11 cellular contexts compared by ENCODE assay signal in genomic region chr16:70700101-70701020, GRCh38. TPM values are rescaled to one million over a fixed set of nuclear protein-coding genes. Genes with fewer than 3 reads are reported as not detected.
DNase-seq lines count a peak whose midpoint lies in the region; ATAC-seq and TF ChIP-seq lines count a peak whose summit lies in the region.
"Had no signal": no experiment of that assay in that cellular context is flagged by ENCODE, and none has a peak within 500 bp of the region (broad histone marks: within the 10 kb centered on the region; RNA-seq: fewer than 3 reads in every experiment).

No MANE protein-coding gene starts in this region.

- H3K9me3 ChIP-seq in HAP-1: no peaks in the 10 kb centered on the region

- H3K4me3 ChIP-seq in HAP-1: no peak overlapping the region

- intact Hi-C loops in activated CD4-positive, alpha-beta T cell treated with anti-CD3 and anti-CD28 coated beads, Interleukin-2, amount 10 ng/mL, durations not matched to agents 24 days and 14 days (cut with micrococcal nuclease): no loop called here

- H3K36me3 ChIP-seq in HAP-1 (replicated peaks): no peaks in the 10 kb centered on the region

- H3K9me3 Mint-ChIP-seq in activated CD4-positive, alpha-beta T cell treated with anti-CD3 and anti-CD28 coated beads, Interleukin-2, amount 10 ng/mL, durations not matched to agents 24 days and 14 days: no peaks in the 10 kb centered on the region
- H3K9me3 Mint-ChIP-seq in activated CD8-positive, alpha-beta memory T cell treated with anti-CD3 and anti-CD28 coated beads, Interleukin-2, amount 10 ng/mL, durations not matched to agents 7 days and 5 days (ENCODE audit: low read depth): no peaks in the 10 kb centered on the region
- H3K9me3 Mint-ChIP-seq: immature natural killer cell had no signal

- POLR2A ChIA-PET in RWPE1 (lab: Yijun Ruan, JAX; ENCODE audit: low non-redundant PET): no interaction called here

- peaks cover 18% of the 10 kb centered on the region for H3K4me1 Mint-ChIP-seq in activated CD4-positive, alpha-beta T cell treated with anti-CD3 and anti-CD28 coated beads, Interleukin-2, amount 10 ng/mL, durations not matched to agents 24 days and 14 days
- H3K4me1 Mint-ChIP-seq in activated CD8-positive, alpha-beta memory T cell treated with anti-CD3 and anti-CD28 coated beads, Interleukin-2, amount 10 ng/mL, durations not matched to agents 7 days and 5 days: peaks cover 25% of the 10 kb centered on the region

- no peak overlapping the region for H3K27ac Mint-ChIP-seq in activated CD4-positive, alpha-beta T cell treated with anti-CD3 and anti-CD28 coated beads, Interleukin-2, amount 10 ng/mL, durations not matched to agents 24 days and 14 days
- no peak overlapping the region for H3K27ac Mint-ChIP-seq in activated CD8-positive, alpha-beta memory T cell treated with anti-CD3 and anti-CD28 coated beads, Interleukin-2, amount 10 ng/mL, durations not matched to agents 7 days and 5 days

- H3K27ac ChIP-seq in RWPE1: peak overlapping the region; percentile 100

- H3K36me3 Mint-ChIP-seq in activated CD4-positive, alpha-beta T cell treated with anti-CD3 and anti-CD28 coated beads, Interleukin-2, amount 10 ng/mL, durations not matched to agents 24 days and 14 days (ENCODE audit: low read depth): peaks cover 4% of the 10 kb centered on the region
- H3K36me3 Mint-ChIP-seq in activated CD8-positive, alpha-beta memory T cell treated with anti-CD3 and anti-CD28 coated beads, Interleukin-2, amount 10 ng/mL, durations not matched to agents 7 days and 5 days: no peaks in the 10 kb centered on the region
- H3K36me3 Mint-ChIP-seq: immature natural killer cell had no signal

- DNase-seq in DMS 273 treated with DMSO at 0.1 percent for 48 hours (lab: John Stamatoyannopoulos, UW): peak; percentile 41
- peak; percentile 89 for DNase-seq in RWPE1 (ENCODE audit: low spot score)
- DNase-seq in globus pallidus (ENCODE audit: low spot score): peak; percentile 89
- DNase-seq in putamen (ENCODE audit: low spot score): peak; percentile 76
- no peak for DNase-seq in HAP-1 (ENCODE audit: low spot score in 2 of 2)
- DNase-seq in GM20000 (ENCODE audit: low spot score): no peak
- DNase-seq in activated CD4-positive, alpha-beta T cell treated with anti-CD3 and anti-CD28 coated beads, Interleukin-2, amount 10 ng/mL, durations not matched to agents 24 days and 14 days: no peak
- no peak for DNase-seq in activated CD8-positive, alpha-beta memory T cell treated with anti-CD3 and anti-CD28 coated beads, Interleukin-2, amount 10 ng/mL, durations not matched to agents 7 days and 5 days
- DNase-seq: immature natural killer cell, SW 1271 had no signal

- no peaks in the 10 kb centered on the region for H3K4me1 ChIP-seq in HAP-1

- H3K27me3 Mint-ChIP-seq in activated CD4-positive, alpha-beta T cell treated with anti-CD3 and anti-CD28 coated beads, Interleukin-2, amount 10 ng/mL, durations not matched to agents 24 days and 14 days: no peaks in the 10 kb centered on the region
- H3K27me3 Mint-ChIP-seq in activated CD8-positive, alpha-beta memory T cell treated with anti-CD3 and anti-CD28 coated beads, Interleukin-2, amount 10 ng/mL, durations not matched to agents 7 days and 5 days: no peaks in the 10 kb centered on the region
- H3K27me3 Mint-ChIP-seq: activated naive CD8-positive, alpha-beta T cell had no signal

- H3K27me3 ChIP-seq in HAP-1 (ENCODE audit: low read depth): no peaks in the 10 kb centered on the region

- in situ Hi-C loops in HAP-1 (cut with MboI; ENCODE audit: low sequenced_read_pairs): no loop called here

- no peak overlapping the region for H3K4me3 Mint-ChIP-seq in activated CD4-positive, alpha-beta T cell treated with anti-CD3 and anti-CD28 coated beads, Interleukin-2, amount 10 ng/mL, durations not matched to agents 24 days and 14 days
- H3K4me3 Mint-ChIP-seq in activated CD8-positive, alpha-beta memory T cell treated with anti-CD3 and anti-CD28 coated beads, Interleukin-2, amount 10 ng/mL, durations not matched to agents 7 days and 5 days: no peak overlapping the region
- H3K4me3 Mint-ChIP-seq: activated naive CD8-positive, alpha-beta T cell; immature natural killer cell had no signal

- ATAC-seq in activated CD8-positive, alpha-beta memory T cell treated with anti-CD3 and anti-CD28 coated beads, Interleukin-2, amount 10 ng/mL, durations not matched to agents 7 days and 5 days: no peak

- CTCF ChIA-PET in RWPE1 (lab: Yijun Ruan, JAX): no interaction called here
- CTCF ChIA-PET in activated CD8-positive, alpha-beta memory T cell treated with anti-CD3 and anti-CD28 coated beads, Interleukin-2, amount 10 ng/mL, durations not matched to agents 7 days and 5 days (lab: Charles Lee): no interaction called here

- TF ChIP-seq CTCF in RWPE1 (conservative IDR thresholded peaks at IDR 0.05; ENCODE audit: low read depth) (no peak), GM20000 (IDR thresholded peaks at IDR 0.05; ENCODE audit: extremely low read depth, missing control alignments) (no peak)

RNA-seq across cellular contexts. Expression of gene MTSS2, which starts 14.5 kb away (rescaled TPM):
- 2.6 and 3.7 TPM in 2 replicates for total RNA-seq in activated CD4-positive, alpha-beta T cell treated with anti-CD3 and anti-CD28 coated beads, Interleukin-2, amount 10 ng/mL, durations not matched to agents 24 days and 14 days
- total RNA-seq in activated CD8-positive, alpha-beta memory T cell treated with anti-CD3 and anti-CD28 coated beads, Interleukin-2, amount 10 ng/mL, durations not matched to agents 7 days and 5 days: 1 to 10 TPM; 1.4 to 1.7 TPM

RNA-seq across cellular contexts. Expression of gene IL34, which starts 54.0 kb away (rescaled TPM):
- 0.30 TPM in 1 of 2 replicates, not detected in the other for total RNA-seq in activated CD4-positive, alpha-beta T cell treated with anti-CD3 and anti-CD28 coated beads, Interleukin-2, amount 10 ng/mL, durations not matched to agents 24 days and 14 days
- total RNA-seq in activated CD8-positive, alpha-beta memory T cell treated with anti-CD3 and anti-CD28 coated beads, Interleukin-2, amount 10 ng/mL, durations not matched to agents 7 days and 5 days: not detected

Comparison
In these comparisons a context has a peak if more than half of its experiments do, and no peak if none do; other contexts are left out.
1. DNase-seq: peak in DMS 273 treated with DMSO at 0.1 percent for 48 hours (single experiment), RWPE1 (single experiment), globus pallidus (single experiment) and putamen (single experiment); none in HAP-1 (0 of 2), GM20000 (single experiment), activated CD4-positive, alpha-beta T cell treated with anti-CD3 and anti-CD28 coated beads, Interleukin-2, amount 10 ng/mL, durations not matched to agents 24 days and 14 days (single experiment) and activated CD8-positive, alpha-beta memory T cell treated with anti-CD3 and anti-CD28 coated beads, Interleukin-2, amount 10 ng/mL, durations not matched to agents 7 days and 5 days (single experiment).